1 cellular context compared by ENCODE assay signal in genomic region chr16:71708696-71709095, GRCh38.
TF ChIP-seq lines count a peak whose summit lies in the region.

No MANE protein-coding gene starts in this region.

TF ChIP-seq in HEK293, 187 proteins besides CTCF, POLR2A, EP300 and RAD21 (continued from another document):
- TF ChIP-seq, protein P1, sequence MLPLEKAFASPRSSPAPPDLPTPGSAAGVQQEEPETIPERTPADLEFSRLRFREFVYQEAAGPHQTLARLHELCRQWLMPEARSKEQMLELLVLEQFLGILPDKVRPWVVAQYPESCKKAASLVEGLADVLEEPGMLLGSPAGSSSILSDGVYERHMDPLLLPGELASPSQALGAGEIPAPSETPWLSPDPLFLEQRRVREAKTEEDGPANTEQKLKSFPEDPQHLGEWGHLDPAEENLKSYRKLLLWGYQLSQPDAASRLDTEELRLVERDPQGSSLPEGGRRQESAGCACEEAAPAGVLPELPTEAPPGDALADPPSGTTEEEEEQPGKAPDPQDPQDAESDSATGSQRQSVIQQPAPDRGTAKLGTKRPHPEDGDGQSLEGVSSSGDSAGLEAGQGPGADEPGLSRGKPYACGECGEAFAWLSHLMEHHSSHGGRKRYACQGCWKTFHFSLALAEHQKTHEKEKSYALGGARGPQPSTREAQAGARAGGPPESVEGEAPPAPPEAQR (tag by site-specific recombination; IDR thresholded peaks at IDR 0.05) = no peak
- TF ChIP-seq ZNF660 (tag by site-specific recombination; IDR thresholded peaks at IDR 0.05) = no peak
